In genomic region chr12:123250471-123251383, GRCh38 we compare ENCODE assay signal across 1 cellular context.
TF ChIP-seq lines count a peak whose summit lies in the region.

No MANE protein-coding gene starts in this region.

TF ChIP-seq in GM23338, 12 proteins besides CTCF, POLR2A, EP300 and RAD21 (continued from another document):
- TF ChIP-seq EZH2 (IDR thresholded peaks at IDR 0.05; ENCODE audit: low read depth, unreplicated experiment), result no peak
